ENCODE assay signal across 25 cellular contexts in the genomic region with DNA sequence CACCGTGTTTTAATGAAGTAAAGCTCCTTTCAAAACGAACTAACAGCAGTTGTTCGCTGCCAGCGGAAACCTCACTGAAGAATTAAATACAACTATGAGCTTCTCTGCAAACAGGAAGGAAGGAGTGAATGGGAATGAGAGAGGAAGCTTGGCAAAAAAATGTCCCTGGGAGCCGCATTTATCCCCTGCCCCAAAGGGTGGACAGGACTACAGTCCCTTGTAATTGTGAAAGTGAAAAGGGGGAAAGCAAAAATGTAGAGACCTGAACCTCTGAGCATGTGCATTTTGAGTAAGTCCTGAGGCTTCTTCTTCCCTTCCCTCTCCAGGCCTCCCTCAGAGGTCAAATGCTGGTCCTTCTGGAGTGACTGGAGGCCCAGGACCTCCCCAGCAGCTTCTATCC. TPM values are rescaled to one million over a fixed set of nuclear protein-coding genes. Genes with fewer than 3 reads are reported as not detected.
DNase-seq lines count a peak whose midpoint lies in the region; ATAC-seq and TF ChIP-seq lines count a peak whose summit lies in the region.
"Had no signal": no experiment of that assay in that cellular context is flagged by ENCODE, and none has a peak within 500 bp of the region (broad histone marks: within the 10 kb centered on the region; RNA-seq: fewer than 3 reads in every experiment).

No MANE protein-coding gene starts in this region.

- H3K4me3 Mint-ChIP-seq in dendritic cell treated with granulocyte-macrophage colony-stimulating factor and Interleukin-4, amounts not matched to agents 40 ng/mL and 50 ng/mL, for 4 days: no peak overlapping the region
- H3K4me3 Mint-ChIP-seq: activated CD4-positive, alpha-beta T cell treated with anti-CD3 and anti-CD28 coated beads, Interleukin-2, amount 10 ng/mL, durations not matched to agents 7 days and 5 days; activated CD8-positive, alpha-beta memory T cell treated with anti-CD3 and anti-CD28 coated beads, Interleukin-2, amount 10 ng/mL, durations not matched to agents 7 days and 5 days; activated T-cell treated with anti-CD3 and anti-CD28 coated beads, Interleukin-2, amount 50 U/mL, for 72 hours; neural crest cell; T-helper 2 cell treated with Interferon-gamma antibody and Interleukin-4, amounts not matched to agents 5 μg/mL and 100 μg/mL, for 36 hours had no signal

- H2AFZ ChIP-seq in PC-9: no peak overlapping the region

- CTCF ChIA-PET in PC-9 (lab: Charles Lee): no interaction called here

- H3K27ac Mint-ChIP-seq in dendritic cell treated with granulocyte-macrophage colony-stimulating factor and Interleukin-4, amounts not matched to agents 40 ng/mL and 50 ng/mL, for 4 days: peak overlapping the region; percentile 83
- H3K27ac Mint-ChIP-seq: activated CD8-positive, alpha-beta memory T cell treated with anti-CD3 and anti-CD28 coated beads, Interleukin-2, amount 10 ng/mL, durations not matched to agents 7 days and 5 days; activated T-cell treated with anti-CD3 and anti-CD28 coated beads, Interleukin-2, amount 50 U/mL, for 72 hours; T-helper 2 cell treated with Interferon-gamma antibody and Interleukin-4, amounts not matched to agents 5 μg/mL and 100 μg/mL, for 36 hours had no signal

- no peak overlapping the region for H3K4me3 ChIP-seq in mesodermal cell (ENCODE audit: extremely low read depth, insufficient read depth, low read length, poor library complexity, severe bottlenecking)
- no peak overlapping the region for H3K4me3 ChIP-seq in PC-9
- H3K4me3 ChIP-seq: heart left ventricle, psoas muscle, upper lobe of left lung had no signal

- no peaks in the 10 kb centered on the region for H3K9me2 ChIP-seq in PC-9 (ENCODE audit: insufficient read depth)

- H3K36me3 ChIP-seq in mesodermal cell (ENCODE audit: control insufficient read depth, insufficient read depth, low read length) (no peaks in the 10 kb centered on the region), PC-9 (ENCODE audit: low read depth) (no peaks in the 10 kb centered on the region)
- H3K36me3 ChIP-seq: heart left ventricle, upper lobe of left lung, WERI-Rb-1 had no signal

- DNase-seq in Right ventricle myocardium superior: no peak
- DNase-seq in Right ventricle myocardium inferior (ENCODE audit: missing footprints): no peak
- no peak for DNase-seq in head of caudate nucleus
- no peak for DNase-seq in left lobe of liver (ENCODE audit: low spot score)
- no peak for DNase-seq in omental fat pad (ENCODE audit: low spot score)
- DNase-seq in PC-9: no peak
- DNase-seq: activated CD4-positive, alpha-beta T cell treated with anti-CD3 and anti-CD28 coated beads, Interleukin-2, amount 10 ng/mL, durations not matched to agents 7 days and 5 days; activated CD8-positive, alpha-beta memory T cell treated with anti-CD3 and anti-CD28 coated beads, Interleukin-2, amount 10 ng/mL, durations not matched to agents 7 days and 5 days; activated naive CD4-positive, alpha-beta T cell treated with Interleukin-2 at 50 U/mL for 16 hours; activated T-cell treated with anti-CD3 and anti-CD28 coated beads, Interleukin-2, amount 50 U/mL, for 72 hours; AML-193; amygdala; heart left ventricle; KG1; left colon; NCI-H146; NCI-H510A; psoas muscle; stimulated activated CD8-positive, alpha-beta memory T cell treated with anti-CD3 and anti-CD28 coated beads, Interleukin-4, amount 100 ng/mL, for 48 hours; upper lobe of left lung; WERI-Rb-1 had no signal

- H3K79me2 ChIP-seq in PC-9 (ENCODE audit: low read depth): no peaks in the 10 kb centered on the region

- 88 to 100% methylated on average over 1 of the region's 5 CpGs for WGBS in mesodermal cell (ENCODE audit: insufficient coverage in 2 of 2), 2 experiments

- no peaks in the 10 kb centered on the region for H3K9me3 ChIP-seq in mesodermal cell (ENCODE audit: control insufficient read depth, low read length)
- H3K9me3 ChIP-seq in PC-9 (ENCODE audit: insufficient read depth, low read depth): no peaks in the 10 kb centered on the region
- H3K9me3 ChIP-seq: heart left ventricle, psoas muscle, upper lobe of left lung had no signal

- POLR2A ChIA-PET in PC-9 (lab: Charles Lee; ENCODE audit: unreplicated experiment): no interaction called here

- H3K4me1 ChIP-seq in mesodermal cell (ENCODE audit: control insufficient read depth, insufficient read depth, low read length, poor library complexity, severe bottlenecking) (peaks cover 19% of the 10 kb centered on the region), PC-9 (replicated peaks; ENCODE audit: insufficient read depth) (no peaks in the 10 kb centered on the region)
- H3K4me1 ChIP-seq: psoas muscle had no signal

- intact Hi-C loops in Right ventricle myocardium superior (cut with DNase I): no loop called here
- intact Hi-C loops in Right ventricle myocardium inferior (cut with DNase I): no loop called here
- intact Hi-C loops in dendritic cell treated with granulocyte-macrophage colony-stimulating factor and Interleukin-4, amounts not matched to agents 40 ng/mL and 50 ng/mL, for 4 days (cut with micrococcal nuclease): loop anchor here (10.0 kb wide), 1 partner anchor 52 kb away; a partner anchor contains a TSS
- intact Hi-C loops in head of caudate nucleus (cut with DNase I): no loop called here
- intact Hi-C loops in PC-9 (cut with micrococcal nuclease; ENCODE audit: unreplicated experiment): no loop called here

- ATAC-seq in Right ventricle myocardium superior (ENCODE audit: poor library complexity) (peak; percentile 29), Right ventricle myocardium inferior (no peak), left lobe of liver (no peak), omental fat pad (ENCODE audit: low FRiP score) (no peak)
- ATAC-seq: activated CD8-positive, alpha-beta memory T cell treated with anti-CD3 and anti-CD28 coated beads, Interleukin-2, amount 10 ng/mL, durations not matched to agents 7 days and 5 days; activated T-cell treated with anti-CD3 and anti-CD28 coated beads, Interleukin-2, amount 50 U/mL, for 72 hours; heart left ventricle; left colon; psoas muscle had no signal

- TF ChIP-seq CTCF in omental fat pad (IDR thresholded peaks at IDR 0.05) (no peak), PC-9 (conservative IDR thresholded peaks at IDR 0.05) (no peak)

- peaks cover 70% of the 10 kb centered on the region for H3K4me1 Mint-ChIP-seq in dendritic cell treated with granulocyte-macrophage colony-stimulating factor and Interleukin-4, amounts not matched to agents 40 ng/mL and 50 ng/mL, for 4 days (ENCODE audit: low read depth)

- H3K9me3 Mint-ChIP-seq in dendritic cell treated with granulocyte-macrophage colony-stimulating factor and Interleukin-4, amounts not matched to agents 40 ng/mL and 50 ng/mL, for 4 days: no peaks in the 10 kb centered on the region
- H3K9me3 Mint-ChIP-seq: activated CD4-positive, alpha-beta T cell treated with anti-CD3 and anti-CD28 coated beads, Interleukin-2, amount 10 ng/mL, durations not matched to agents 7 days and 5 days; activated T-cell treated with anti-CD3 and anti-CD28 coated beads, Interleukin-2, amount 50 U/mL, for 72 hours; neural crest cell; T-helper 2 cell treated with Interferon-gamma antibody and Interleukin-4, amounts not matched to agents 5 μg/mL and 100 μg/mL, for 36 hours had no signal

- H3K27ac ChIP-seq in mesodermal cell (ENCODE audit: low read depth, low read length, severe bottlenecking): peak overlapping the region; percentile 53
- H3K27ac ChIP-seq in PC-9: no peak overlapping the region
- H3K27ac ChIP-seq: psoas muscle, upper lobe of left lung, WERI-Rb-1 had no signal

- no peaks in the 10 kb centered on the region for H3K27me3 Mint-ChIP-seq in dendritic cell treated with granulocyte-macrophage colony-stimulating factor and Interleukin-4, amounts not matched to agents 40 ng/mL and 50 ng/mL, for 4 days
- H3K27me3 Mint-ChIP-seq: activated CD4-positive, alpha-beta T cell treated with anti-CD3 and anti-CD28 coated beads, Interleukin-2, amount 10 ng/mL, durations not matched to agents 7 days and 5 days; activated CD8-positive, alpha-beta memory T cell treated with anti-CD3 and anti-CD28 coated beads, Interleukin-2, amount 10 ng/mL, durations not matched to agents 7 days and 5 days had no signal

- H3K4me2 ChIP-seq in PC-9: no peak overlapping the region

- no peaks in the 10 kb centered on the region for H3K27me3 ChIP-seq in PC-9 (ENCODE audit: insufficient read depth, low read depth)
- H3K27me3 ChIP-seq: heart left ventricle, upper lobe of left lung had no signal

- no TSS peak for BruUV-seq in PC-9 (replicated peaks; lab: Mats Ljungman, UMichigan)

- H3F3A ChIP-seq in PC-9 (ENCODE audit: insufficient read depth, low read depth): no peaks in the 10 kb centered on the region

- H3K36me3 Mint-ChIP-seq in dendritic cell treated with granulocyte-macrophage colony-stimulating factor and Interleukin-4, amounts not matched to agents 40 ng/mL and 50 ng/mL, for 4 days (ENCODE audit: low read depth): no peaks in the 10 kb centered on the region
- H3K36me3 Mint-ChIP-seq: activated CD8-positive, alpha-beta memory T cell treated with anti-CD3 and anti-CD28 coated beads, Interleukin-2, amount 10 ng/mL, durations not matched to agents 7 days and 5 days had no signal

- no peaks in the 10 kb centered on the region for H4K20me1 ChIP-seq in PC-9 (ENCODE audit: insufficient read depth)

RNA-seq across cellular contexts. Expression of a gene that starts 53.8 kb away (rescaled TPM):
- 25.1 TPM for total RNA-seq in Right ventricle myocardium superior
- 29.8 TPM for total RNA-seq in Right ventricle myocardium inferior
- 37.0 TPM for polyA plus RNA-seq in mesodermal cell (2013, experiment 1 of 2)
- polyA plus RNA-seq in mesodermal cell (2013, experiment 2 of 2): 34.6 TPM
- 14.2 TPM for total RNA-seq in left lobe of liver
- 10 to 100 TPM; 33.2 to 64.1 (median 43.7) TPM for total RNA-seq in omental fat pad
- 7.6 and 12.2 TPM in 2 replicates for total RNA-seq in PC-9 (2021)
